ENCODE assay signal across 18 cellular contexts in genomic region chr10:72638586-72639440, GRCh38. TPM values are rescaled to one million over a fixed set of nuclear protein-coding genes. Genes with fewer than 3 reads are reported as not detected.
DNase-seq lines count a peak whose midpoint lies in the region; ATAC-seq and TF ChIP-seq lines count a peak whose summit lies in the region.
"Had no signal": no experiment of that assay in that cellular context is flagged by ENCODE, and none has a peak within 500 bp of the region (broad histone marks: within the 10 kb centered on the region; RNA-seq: fewer than 3 reads in every experiment).

No MANE protein-coding gene starts in this region.

- 100% methylated on average over 1 of the region's 4 CpGs for WGBS in mesenchymal stem cell

- no peak overlapping the region for H4K8ac ChIP-seq in mesenchymal stem cell (ENCODE audit: low read length)

- H3K14ac ChIP-seq in mesenchymal stem cell (ENCODE audit: low read length in 2 of 2), result no peak overlapping the region

- peaks cover 6% of the 10 kb centered on the region for H3K4me1 Mint-ChIP-seq in activated T-helper 17 cell treated with anti-CD3 and anti-CD28 coated beads, Interleukin-2, amount 50 U/mL, for 72 hours
- H3K4me1 Mint-ChIP-seq: B cell; central memory CD8-positive, alpha-beta T cell; T-helper 17 cell had no signal

- peak; percentile 94 for DNase-seq in Caki2 (ENCODE audit: low read depth)
- DNase-seq in Karpas-422, result no peak
- DNase-seq in mesenchymal stem cell, result no peak
- DNase-seq in D341Med (ENCODE audit: low spot score), result no peak
- DNase-seq in stimulated activated CD4-positive, alpha-beta T cell treated with anti-CD3 and anti-CD28 coated beads, Interleukin-2, amount 100 ng/mL, for 24 hours, result no peak
- DNase-seq: activated CD4-positive, alpha-beta T cell treated with anti-CD3 and anti-CD28 coated beads for 36 hours; activated naive CD8-positive, alpha-beta T cell treated with anti-CD3 and anti-CD28 coated beads, Interleukin-2, amount 50 U/mL, for 24 hours; activated T-cell treated with anti-CD3 and anti-CD28 coated beads for 4 hours; HCEC 1CT; T-helper 17 cell had no signal

- H3K9me3 Mint-ChIP-seq in activated T-helper 17 cell treated with anti-CD3 and anti-CD28 coated beads, Interleukin-2, amount 50 U/mL, for 72 hours, result no peaks in the 10 kb centered on the region
- H3K9me3 Mint-ChIP-seq: activated naive CD8-positive, alpha-beta T cell treated with anti-CD3 and anti-CD28 coated beads, Interleukin-2, amount 50 U/mL, for 24 hours; central memory CD8-positive, alpha-beta T cell had no signal

- ATAC-seq in GM19035 (IDR thresholded peaks at IDR 0.05; ENCODE audit: unreplicated experiment), result no peak
- no peak for ATAC-seq in activated T-helper 17 cell treated with anti-CD3 and anti-CD28 coated beads, Interleukin-2, amount 50 U/mL, for 72 hours (replicated peaks)
- ATAC-seq: activated CD4-positive, alpha-beta T cell treated with anti-CD3 and anti-CD28 coated beads for 36 hours; activated naive CD8-positive, alpha-beta T cell treated with anti-CD3 and anti-CD28 coated beads, Interleukin-2, amount 50 U/mL, for 24 hours; gastroesophageal sphincter; T-helper 17 cell had no signal

- H3K4me1 ChIP-seq in Karpas-422 (ENCODE audit: low read length) (no peaks in the 10 kb centered on the region; the same call in 1 of the 2 replicates), mesenchymal stem cell (ENCODE audit: control insufficient read depth, insufficient read depth, low read depth, low read length) (no peaks in the 10 kb centered on the region)

- no peaks in the 10 kb centered on the region for H3K36me3 Mint-ChIP-seq in activated T-helper 17 cell treated with anti-CD3 and anti-CD28 coated beads, Interleukin-2, amount 50 U/mL, for 72 hours (ENCODE audit: low read depth)

- no peaks in the 10 kb centered on the region for H3K79me2 ChIP-seq in Karpas-422 (ENCODE audit: low read length)

- TF ChIP-seq CTCF in VCaP (conservative IDR thresholded peaks at IDR 0.05), result no peak

- H3K23ac ChIP-seq in mesenchymal stem cell (ENCODE audit: low read length in 2 of 2), result no peak overlapping the region

- H2BK5ac ChIP-seq in mesenchymal stem cell (ENCODE audit: low read depth, low read length, poor library complexity, severe bottlenecking), result no peak overlapping the region

- H3K4me2 ChIP-seq in Karpas-422 (ENCODE audit: low read depth, low read length, poor library complexity, severe bottlenecking) (no peak overlapping the region), mesenchymal stem cell (ENCODE audit: low read length, poor library complexity, severe bottlenecking) (no peak overlapping the region)

- no peak overlapping the region for H4K91ac ChIP-seq in mesenchymal stem cell (ENCODE audit: low read length)

- no peaks in the 10 kb centered on the region for H4K20me1 ChIP-seq in Karpas-422 (ENCODE audit: insufficient read depth, low read depth, low read length)

- H2AFZ ChIP-seq in Karpas-422 (ENCODE audit: low read length), result peak overlapping the region; percentile 31; the same call in 1 of the 2 replicates
- no peak overlapping the region for H2AFZ ChIP-seq in mesenchymal stem cell (ENCODE audit: low read depth, low read length)

- no peak overlapping the region for H2BK12ac ChIP-seq in mesenchymal stem cell (ENCODE audit: low read length in 2 of 2)

- no peak overlapping the region for H3K4me3 Mint-ChIP-seq in activated T-helper 17 cell treated with anti-CD3 and anti-CD28 coated beads, Interleukin-2, amount 50 U/mL, for 72 hours
- H3K4me3 Mint-ChIP-seq: activated CD4-positive, alpha-beta T cell treated with anti-CD3 and anti-CD28 coated beads for 36 hours; activated naive CD8-positive, alpha-beta T cell treated with anti-CD3 and anti-CD28 coated beads, Interleukin-2, amount 50 U/mL, for 24 hours; B cell; central memory CD8-positive, alpha-beta T cell; T-helper 17 cell had no signal

- no peak overlapping the region for H3K4ac ChIP-seq in mesenchymal stem cell (ENCODE audit: low read depth in 1 of 2, low read length in 2 of 2)

- no peak overlapping the region for H2BK15ac ChIP-seq in mesenchymal stem cell (ENCODE audit: low read depth, poor library complexity, severe bottlenecking)

- in situ Hi-C loops in Caki2 (cut with HindIII; ENCODE audit: low pct_unique_long_range_greater_than_20kb, low sequenced_read_pairs), result no loop called here

- H2AK5ac ChIP-seq in mesenchymal stem cell (ENCODE audit: low read length, severe bottlenecking), result peak overlapping the region; percentile 42

- no peak overlapping the region for H3K4me3 ChIP-seq in Karpas-422 (ENCODE audit: low read length)
- H3K4me3 ChIP-seq in mesenchymal stem cell (ENCODE audit: insufficient read depth in 1 of 2, low read depth in 1 of 2, low read length in 2 of 2), result no peak overlapping the region
- H3K4me3 ChIP-seq: gastroesophageal sphincter, suprapubic skin had no signal

- no peak overlapping the region for H3K18ac ChIP-seq in mesenchymal stem cell (ENCODE audit: low read depth in 1 of 2, low read length in 2 of 2)

- no peaks in the 10 kb centered on the region for H3K9me2 ChIP-seq in Karpas-422 (replicated peaks; ENCODE audit: insufficient read depth, low read length)

- H3K27me3 ChIP-seq in Karpas-422 (ENCODE audit: low read length) (no peaks in the 10 kb centered on the region), mesenchymal stem cell (ENCODE audit: control insufficient read depth in 1 of 2, insufficient read depth in 1 of 2, low read length in 2 of 2) (no peaks in the 10 kb centered on the region)
- H3K27me3 ChIP-seq: gastroesophageal sphincter, suprapubic skin had no signal

- H3K27me3 Mint-ChIP-seq in activated T-helper 17 cell treated with anti-CD3 and anti-CD28 coated beads, Interleukin-2, amount 50 U/mL, for 72 hours, result peaks cover 4% of the 10 kb centered on the region
- H3K27me3 Mint-ChIP-seq: activated CD4-positive, alpha-beta T cell treated with anti-CD3 and anti-CD28 coated beads for 36 hours; activated naive CD8-positive, alpha-beta T cell treated with anti-CD3 and anti-CD28 coated beads, Interleukin-2, amount 50 U/mL, for 24 hours; central memory CD8-positive, alpha-beta T cell; progenitor cell of endocrine pancreas had no signal

- H3K9ac ChIP-seq in Karpas-422 (ENCODE audit: low read length), result no peak overlapping the region
- no peak overlapping the region for H3K9ac ChIP-seq in mesenchymal stem cell (ENCODE audit: low read length)

- no peaks in the 10 kb centered on the region for H3K79me1 ChIP-seq in mesenchymal stem cell (replicated peaks; ENCODE audit: low read length, poor library complexity, severe bottlenecking)

- H3K27ac Mint-ChIP-seq in activated T-helper 17 cell treated with anti-CD3 and anti-CD28 coated beads, Interleukin-2, amount 50 U/mL, for 72 hours, result no peak overlapping the region
- H3K27ac Mint-ChIP-seq: activated CD4-positive, alpha-beta T cell treated with anti-CD3 and anti-CD28 coated beads for 36 hours; activated naive CD8-positive, alpha-beta T cell treated with anti-CD3 and anti-CD28 coated beads, Interleukin-2, amount 50 U/mL, for 24 hours; B cell; progenitor cell of endocrine pancreas; T-helper 17 cell had no signal

- no peak overlapping the region for H2BK120ac ChIP-seq in mesenchymal stem cell (ENCODE audit: low read depth, low read length)

- no peaks in the 10 kb centered on the region for H3K36me3 ChIP-seq in Karpas-422 (ENCODE audit: insufficient read depth, low read length)
- H3K36me3 ChIP-seq in mesenchymal stem cell (ENCODE audit: control insufficient read depth in 1 of 2, insufficient read depth in 2 of 2, low read depth in 1 of 2, low read length in 2 of 2), result no peaks in the 10 kb centered on the region
- H3K36me3 ChIP-seq: gastroesophageal sphincter, suprapubic skin had no signal

- H3K27ac ChIP-seq in Karpas-422 (ENCODE audit: low read length), result no peak overlapping the region
- peak overlapping the region; percentile 45; the same call in 1 of the 2 replicates for H3K27ac ChIP-seq in VCaP
- no peak overlapping the region for H3K27ac ChIP-seq in mesenchymal stem cell (ENCODE audit: low read length, poor library complexity, severe bottlenecking)
- H3K27ac ChIP-seq: gastroesophageal sphincter, suprapubic skin had no signal

- H3K9me3 ChIP-seq in Karpas-422 (ENCODE audit: low read length), result no peaks in the 10 kb centered on the region
- H3K9me3 ChIP-seq in mesenchymal stem cell (ENCODE audit: control insufficient read depth, low read length), result no peaks in the 10 kb centered on the region
- H3K9me3 ChIP-seq: gastroesophageal sphincter, suprapubic skin had no signal

RNA-seq across cellular contexts. Expression of gene MICU1, which starts 12.9 kb away (rescaled TPM):
- 74.7 and 83.2 TPM in 2 replicates for total RNA-seq in Caki2 (2014; rRNA removed; shearing (Covaris generic); ENCODE audit: low replicate concordance)
- 27.1 and 40.3 TPM in 2 replicates for total RNA-seq in Karpas-422 (2014; rRNA removed; shearing (Covaris generic); ENCODE audit: low replicate concordance)
- 43.3 TPM for polyA plus RNA-seq in mesenchymal stem cell (2013, experiment 1 of 2)
- polyA plus RNA-seq in mesenchymal stem cell (2013, experiment 2 of 2), result 42.3 TPM
- 10 to 100 TPM; 31.4 to 36.6 TPM for total RNA-seq in activated T-helper 17 cell treated with anti-CD3 and anti-CD28 coated beads, Interleukin-2, amount 50 U/mL, for 72 hours

RNA-seq across cellular contexts. Expression of gene MCU, which starts 53.1 kb away (rescaled TPM):
- 81.5 and 115 TPM in 2 replicates for total RNA-seq in Caki2 (2014; rRNA removed; shearing (Covaris generic); ENCODE audit: low replicate concordance)
- 16.2 and 41.3 TPM in 2 replicates for total RNA-seq in Karpas-422 (2014; rRNA removed; shearing (Covaris generic); ENCODE audit: low replicate concordance)
- 17.3 TPM for polyA plus RNA-seq in mesenchymal stem cell (2013, experiment 1 of 2)
- polyA plus RNA-seq in mesenchymal stem cell (2013, experiment 2 of 2), result 17.6 TPM
- total RNA-seq in activated T-helper 17 cell treated with anti-CD3 and anti-CD28 coated beads, Interleukin-2, amount 50 U/mL, for 72 hours, result 10 to 100 TPM; 12.5 to 19.1 TPM
